ENCODE assay signal across 1 cellular context in the genomic region with DNA sequence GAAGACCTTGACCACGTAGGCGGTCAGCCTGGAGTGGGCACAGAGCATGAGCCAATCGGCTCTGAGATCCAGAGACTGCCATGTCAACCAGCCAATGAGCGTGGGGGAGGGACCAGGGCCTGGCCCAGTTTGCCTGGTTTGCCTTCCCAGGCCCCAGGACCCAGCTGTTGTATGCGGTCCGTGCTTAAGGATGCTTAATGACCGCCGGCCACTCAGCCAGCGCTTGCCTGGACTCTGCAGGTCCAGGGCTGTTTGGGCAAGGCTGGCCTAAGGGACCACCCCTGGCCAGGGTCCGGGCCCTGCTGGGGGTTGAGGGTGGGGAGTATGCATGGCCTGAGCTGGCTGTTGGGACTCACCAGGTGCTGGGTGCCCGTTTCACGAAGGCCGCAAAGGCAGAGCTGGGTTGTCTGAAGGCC.
A peak's percentile ranks its signal among the peaks of the same experiment; 100 is the strongest.
TF ChIP-seq lines count a peak whose summit lies in the region.

No MANE protein-coding gene starts in this region.

TF ChIP-seq in HepG2, 621 proteins besides CTCF, POLR2A, EP300 and RAD21 (continued from another document):
- TF ChIP-seq ZNF687 (CRISPR knock-in tag; IDR thresholded peaks at IDR 0.05), result peak; percentile 28; the same call in 1 of the 2 replicates
- TF ChIP-seq ZSCAN30 (CRISPR knock-in tag; IDR thresholded peaks at IDR 0.05), result no peak
- no peak for TF ChIP-seq ZNF33B (CRISPR knock-in tag; IDR thresholded peaks at IDR 0.05)
- no peak for TF ChIP-seq RELA (CRISPR knock-in tag; IDR thresholded peaks at IDR 0.05)
- TF ChIP-seq TMF1 (CRISPR knock-in tag; IDR thresholded peaks at IDR 0.05; ENCODE audit: low read depth), result no peak
- peak; percentile 95 for TF ChIP-seq AGO2 (optimal IDR thresholded peaks at IDR 0.05; ENCODE audit: low read depth, low read length)
- TF ChIP-seq PBX2 (CRISPR knock-in tag; IDR thresholded peaks at IDR 0.05), result peak; percentile 67
